ENCODE assay signal across 10 cellular contexts in genomic region chr17:51238253-51238887, GRCh38. TPM values are rescaled to one million over a fixed set of nuclear protein-coding genes. Genes with fewer than 3 reads are reported as not detected.
DNase-seq lines count a peak whose midpoint lies in the region; ATAC-seq, FAIRE-seq and TF ChIP-seq lines count a peak whose summit lies in the region.
"Had no signal": no experiment of that assay in that cellular context is flagged by ENCODE, and none has a peak within 500 bp of the region (broad histone marks: within the 10 kb centered on the region; RNA-seq: fewer than 3 reads in every experiment).

No MANE protein-coding gene starts in this region.

- FAIRE-seq in kidney (lab: Jason Lieb, UNC) = no peak
- FAIRE-seq: endometrium had no signal

- ATAC-seq in GM18498 (IDR thresholded peaks at IDR 0.05; ENCODE audit: unreplicated experiment) (peak; percentile 75), GM21528 (IDR thresholded peaks at IDR 0.05; ENCODE audit: low FRiP score, unreplicated experiment) (peak; percentile 85), HG03571 (IDR thresholded peaks at IDR 0.05; ENCODE audit: unreplicated experiment) (peak; percentile 82), HG03045 (IDR thresholded peaks at IDR 0.05; ENCODE audit: unreplicated experiment) (no peak), GM19035 (IDR thresholded peaks at IDR 0.05; ENCODE audit: unreplicated experiment) (no peak)
- ATAC-seq: left lobe of liver had no signal

- intact Hi-C loops in kidney (cut with DNase I) = no loop called here

- H3K9me3 ChIP-seq in kidney (ENCODE audit: control insufficient read depth in 1 of 2, low read length in 2 of 2) = no peaks in the 10 kb centered on the region

- DNase-seq in germinal center (ENCODE audit: low spot score) (peak; percentile 35), kidney (no peak), dermis blood vessel endothelial cell (no peak)

- no peak for TF ChIP-seq CTCF in kidney (IDR thresholded peaks at IDR 0.05; ENCODE audit: borderline replicate concordance, extremely low read depth, insufficient read depth)

- no peak overlapping the region for H3K4me3 ChIP-seq in kidney (ENCODE audit: low read length in 2 of 2)

- H3K27ac ChIP-seq in kidney (ENCODE audit: low read depth in 2 of 2, low read length in 2 of 2) = no peak overlapping the region

- H3K9ac ChIP-seq in kidney (ENCODE audit: low read length in 2 of 2) = no peak overlapping the region

- H3K4me1 ChIP-seq in kidney (ENCODE audit: control insufficient read depth in 1 of 2, insufficient read depth in 1 of 2, low read depth in 1 of 2, low read length in 2 of 2) = no peaks in the 10 kb centered on the region

- no peaks in the 10 kb centered on the region for H3K36me3 ChIP-seq in kidney (ENCODE audit: control insufficient read depth in 1 of 2, insufficient read depth in 2 of 2, low read length in 2 of 2)

RNA-seq across cellular contexts. Expression of gene MBTD1, which starts 21.5 kb away (rescaled TPM):
- 14.9 TPM for total RNA-seq in kidney
- 4.8 TPM for polyA plus RNA-seq in kidney (ENCODE audit: insufficient read depth, low read depth, low replicate concordance)
- total RNA-seq in dermis blood vessel endothelial cell = 15.8 and 18.9 TPM in 2 replicates

RNA-seq across cellular contexts. Expression of gene UTP18, which starts 22.0 kb away (rescaled TPM):
- 31.1 TPM for total RNA-seq in kidney
- 28.8 TPM for polyA plus RNA-seq in kidney (ENCODE audit: insufficient read depth, low read depth, low replicate concordance)
- 35.3 and 41.7 TPM in 2 replicates for total RNA-seq in dermis blood vessel endothelial cell

Comparison
In these comparisons a context has a peak if more than half of its experiments do, and no peak if none do; other contexts are left out.
1. ATAC-seq: peak in GM18498 (single experiment), GM21528 (single experiment) and HG03571 (single experiment); none in HG03045 (single experiment) and GM19035 (single experiment).